ENCODE assay signal across 8 cellular contexts in the genomic region with DNA sequence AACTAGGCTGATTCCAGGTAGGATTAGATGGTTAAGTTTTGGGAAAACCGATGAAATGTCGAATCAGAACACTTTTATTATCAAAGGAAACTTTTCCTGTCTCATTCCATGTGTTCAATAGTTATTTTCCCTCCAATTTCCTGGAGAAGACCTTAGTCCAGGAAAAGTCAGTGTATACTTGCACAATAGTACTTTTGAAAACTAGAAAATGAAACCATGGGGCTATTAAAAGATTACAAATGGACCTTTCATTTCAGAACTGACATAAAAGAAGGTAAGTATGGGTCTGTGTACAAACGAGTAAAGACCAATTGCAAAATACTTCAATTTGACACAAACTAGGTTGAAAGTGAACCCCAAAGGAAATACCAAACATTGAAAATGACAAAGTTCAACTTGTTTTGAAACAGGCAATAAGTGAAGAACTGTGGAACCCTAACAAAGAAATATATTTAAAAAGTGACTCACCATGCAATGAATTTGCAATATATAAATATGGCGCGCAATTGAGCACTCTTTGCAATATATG. TPM values are rescaled to one million over a fixed set of nuclear protein-coding genes. Genes with fewer than 3 reads are reported as not detected.
DNase-seq lines count a peak whose midpoint lies in the region; ATAC-seq and TF ChIP-seq lines count a peak whose summit lies in the region.
"Had no signal": no experiment of that assay in that cellular context is flagged by ENCODE, and none has a peak within 500 bp of the region (broad histone marks: within the 10 kb centered on the region; RNA-seq: fewer than 3 reads in every experiment).

No MANE protein-coding gene starts in this region.

- H3K36me3 ChIP-seq in mammary epithelial cell (ENCODE audit: insufficient read depth, low read length) (peaks cover 2% of the 10 kb centered on the region), lower lobe of right lung (peaks cover 2% of the 10 kb centered on the region), thyroid gland (peaks cover 0 to 2% of the 10 kb centered on the region in 2 donors), testis (ENCODE audit: low read depth, missing control alignments) (no peaks in the 10 kb centered on the region)

- no peaks in the 10 kb centered on the region; the same call in none of the 2 replicates for H3K27me3 Mint-ChIP-seq in HFFc6 (ENCODE audit: insufficient read depth)

- peak overlapping the region; percentile 89 for H3K27ac Mint-ChIP-seq in HFFc6

- no peaks in the 10 kb centered on the region for H4K20me1 ChIP-seq in mammary epithelial cell (ENCODE audit: insufficient read depth, low read length)

- DNase-seq in HFFc6 = peak; percentile 15
- DNase-seq in mammary epithelial cell = no peak
- DNase-seq in lower lobe of right lung = no peak
- no peak for DNase-seq in thyroid gland
- no peak for DNase-seq in DMS79 treated with DMSO at 0.1 percent for 48 hours (lab: John Stamatoyannopoulos, UW)
- no peak for DNase-seq in stimulated activated CD4-positive, alpha-beta T cell treated with anti-CD3 and anti-CD28 coated beads, Interleukin-1b, Interleukin-23, amount 100 ng/mL, for 48 hours
- no peak for DNase-seq in testis
- DNase-seq: activated gamma-delta T cell had no signal

- TF ChIP-seq CTCF in HFFc6 (IDR thresholded peaks at IDR 0.05) (no peak), mammary epithelial cell (conservative IDR thresholded peaks at IDR 0.05 in 1 of 2, IDR thresholded peaks at IDR 0.05 in 1 of 2; ENCODE audit: extremely low read depth in 1 of 2, insufficient read depth in 1 of 2, low read depth in 1 of 2, low read length in 2 of 2) (no peak), lower lobe of right lung (IDR thresholded peaks at IDR 0.05) (no peak), thyroid gland (IDR thresholded peaks at IDR 0.05) (no peak), testis (IDR thresholded peaks at IDR 0.05) (no peak)

- H3K27ac ChIP-seq in mammary epithelial cell (ENCODE audit: insufficient read depth, low read depth, low read length) = peak overlapping the region; percentile 89
- H3K27ac ChIP-seq in lower lobe of right lung = peak overlapping the region; percentile 90
- peak overlapping the region in 2 of 3 donors; percentile 25 to 46 for H3K27ac ChIP-seq in thyroid gland
- peak overlapping the region in 1 of 2 donors; percentile 64 for H3K27ac ChIP-seq in testis

- H3K9ac ChIP-seq in mammary epithelial cell (ENCODE audit: insufficient read depth, low read length) = peak overlapping the region; percentile 99

- in situ Hi-C loops in mammary epithelial cell (cut with MboI; ENCODE audit: low sequenced_read_pairs in 2 of 2) = no loop called here

- no peak for ATAC-seq in lower lobe of right lung

- H3K36me3 Mint-ChIP-seq in HFFc6 (ENCODE audit: low read depth) = no peaks in the 10 kb centered on the region; the same call in 1 of the 2 replicates

- WGBS in mammary epithelial cell (ENCODE audit: low coverage, missing lambda C conversion rate) = 83% methylated on average over 5 of the region's 5 CpGs
- 69 to 82% methylated on average over 5 of the region's 5 CpGs for WGBS in thyroid gland, 2 donors
- WGBS in testis, 2 donors = 67 to 84% methylated on average over 5 of the region's 5 CpGs

- peaks cover 64% of the 10 kb centered on the region for H3K79me2 ChIP-seq in mammary epithelial cell (ENCODE audit: insufficient read depth, low read length)

- no peaks in the 10 kb centered on the region for H3K9me3 Mint-ChIP-seq in HFFc6

- H3K4me3 ChIP-seq in mammary epithelial cell (replicated peaks in 1 of 3; ENCODE audit: insufficient read depth in 1 of 3, low read depth in 2 of 3, low read length in 3 of 3) = peak overlapping the region; percentile 88 to 95 (median 89)
- H3K4me3 ChIP-seq in lower lobe of right lung = peak overlapping the region; percentile 79
- H3K4me3 ChIP-seq in thyroid gland (replicated peaks in 1 of 3) = peak overlapping the region in 1 of 3 donors; percentile 49
- no peak overlapping the region for H3K4me3 ChIP-seq in testis

- TF ChIP-seq POLR2A in thyroid gland (IDR thresholded peaks at IDR 0.05) (no peak), testis (IDR thresholded peaks at IDR 0.05) (no peak)

- peaks cover 45% of the 10 kb centered on the region for H3K4me1 ChIP-seq in mammary epithelial cell (ENCODE audit: insufficient read depth, low read length)
- peaks cover 57% of the 10 kb centered on the region for H3K4me1 ChIP-seq in lower lobe of right lung
- H3K4me1 ChIP-seq in thyroid gland = peaks cover 41 to 47% of the 10 kb centered on the region in 2 donors
- H3K4me1 ChIP-seq in testis = peaks cover 49% of the 10 kb centered on the region

- H3K9me3 ChIP-seq in mammary epithelial cell (replicated peaks; ENCODE audit: insufficient read depth, low read length) (no peaks in the 10 kb centered on the region), lower lobe of right lung (no peaks in the 10 kb centered on the region), thyroid gland (no peaks in the 10 kb centered on the region), testis (no peaks in the 10 kb centered on the region)

- H3K27me3 ChIP-seq in mammary epithelial cell (ENCODE audit: insufficient read depth, low read length) (no peaks in the 10 kb centered on the region), lower lobe of right lung (ENCODE audit: low read depth) (no peaks in the 10 kb centered on the region), thyroid gland (no peaks in the 10 kb centered on the region), testis (no peaks in the 10 kb centered on the region)

- dilution Hi-C loops in mammary epithelial cell (cut with HindIII; ENCODE audit: low sequenced_read_pairs) = loop anchor here (5.0 kb wide), 4 partner anchors 42 to 177 kb away; a partner anchor contains a TSS

- H3K4me2 ChIP-seq in mammary epithelial cell (ENCODE audit: insufficient read depth, low read depth, low read length) = peak overlapping the region; percentile 91

- intact Hi-C loops in mammary epithelial cell (cut with micrococcal nuclease) (loop anchor here (1.0 to 5.0 kb wide), 3 partner anchors 9 to 218 kb away; no protein-coding TSS in a partner anchor), lower lobe of right lung (cut with DNase I) (no loop called here), thyroid gland (cut with DNase I) (no loop called here), testis (cut with DNase I; ENCODE audit: low total_unique reads) (loop anchor here (10.0 kb wide), 1 partner anchor 50 kb away; a partner anchor contains a TSS)

- no peak overlapping the region for H2AFZ ChIP-seq in mammary epithelial cell (ENCODE audit: low read depth, low read length)

- peak overlapping the region; percentile 95 for H3K4me3 Mint-ChIP-seq in HFFc6

- peaks cover 61% of the 10 kb centered on the region for H3K4me1 Mint-ChIP-seq in HFFc6 (ENCODE audit: low read depth)

- CTCF ChIA-PET in mammary epithelial cell (lab: Charles Lee; ENCODE audit: low non-redundant PET) = no interaction called here

- no TSS peak for BruUV-seq in mammary epithelial cell (replicated peaks; lab: Mats Ljungman, UMichigan)

RNA-seq across cellular contexts. Expression of a gene that starts 2.1 kb away (rescaled TPM):
- total RNA-seq in HFFc6 (2021; fragmentation: NEBNext Ultra II Directional; extraction: Animal tissue kit (Norgen Biotek cat#: 25700)) = 10 to 100 TPM; 28.2 to 44.8 (median 39.5) TPM
- total RNA-seq in mammary epithelial cell (10 to 100 TPM; 31.4 to 33.8 TPM), lower lobe of right lung (22.6 TPM), thyroid gland (10 to 100 TPM in 2 of 4 donors, 1 to 10 TPM in 2; 6.7 to 17.8 (median 11.2) TPM), testis (10 to 100 TPM; 23.0 to 28.3 TPM)
- polyA plus RNA-seq in mammary epithelial cell (22.9 TPM), testis (ENCODE audit: insufficient read depth, low read depth, low replicate concordance) (26.4 TPM)
- polyA minus RNA-seq in mammary epithelial cell = 14.2 TPM

RNA-seq across cellular contexts. Expression of a gene that starts 28.6 kb away (rescaled TPM):
- total RNA-seq in HFFc6 (2021; fragmentation: NEBNext Ultra II Directional; extraction: Animal tissue kit (Norgen Biotek cat#: 25700)) = 10 to 100 TPM; 76.7 to 94.7 (median 80.9) TPM
- total RNA-seq in mammary epithelial cell (10 to 100 TPM; 39.8 to 72.5 TPM), lower lobe of right lung (36.5 TPM), thyroid gland (10 to 100 TPM in 2 of 4 donors, 1 to 10 TPM in 2; 6.0 to 46.6 (median 10.5) TPM), testis (10 to 100 TPM in 1 of 2 donors, 1 to 10 TPM in 1; 8.7 to 13.6 TPM)
- polyA plus RNA-seq in mammary epithelial cell (84.8 TPM), testis (ENCODE audit: insufficient read depth, low read depth, low replicate concordance) (21.9 TPM)
- polyA minus RNA-seq in mammary epithelial cell = 74.7 TPM

RNA-seq across cellular contexts. Expression of a gene that starts 44.5 kb away (rescaled TPM):
- total RNA-seq in HFFc6 (2021; fragmentation: NEBNext Ultra II Directional; extraction: Animal tissue kit (Norgen Biotek cat#: 25700)) = 10 to 100 TPM; 26.7 to 35.3 (median 31.6) TPM
- total RNA-seq in mammary epithelial cell (10 to 100 TPM; 57.4 to 74.5 TPM), lower lobe of right lung (29.7 TPM), thyroid gland (10 to 100 TPM; 19.9 to 31.3 (median 24.1) TPM), testis (10 to 100 TPM; 27.4 to 31.0 TPM)
- polyA plus RNA-seq in mammary epithelial cell (55.8 TPM), testis (ENCODE audit: insufficient read depth, low read depth, low replicate concordance) (24.2 TPM)
- 66.0 TPM for polyA minus RNA-seq in mammary epithelial cell

RNA-seq across cellular contexts. Expression of a gene that starts 51.6 kb away (rescaled TPM):
- 10 to 100 TPM in 3 of 6 experiments, 1 to 10 TPM in 3; 9.4 to 11.3 (median 10.1) TPM for total RNA-seq in HFFc6 (2021; fragmentation: NEBNext Ultra II Directional; extraction: Animal tissue kit (Norgen Biotek cat#: 25700))
- 10 to 100 TPM; 11.3 to 11.7 TPM for total RNA-seq in mammary epithelial cell
- polyA plus RNA-seq in mammary epithelial cell = 13.3 TPM
- polyA minus RNA-seq in mammary epithelial cell = not detected
- total RNA-seq in lower lobe of right lung = 5.4 TPM
- total RNA-seq in thyroid gland = 10 to 100 TPM in 2 of 4 donors, 1 to 10 TPM in 2; 4.6 to 18.9 (median 9.7) TPM
- total RNA-seq in testis = 1 to 10 TPM; 7.1 to 7.5 TPM
- 23.3 TPM for polyA plus RNA-seq in testis (ENCODE audit: insufficient read depth, low read depth, low replicate concordance)

RNA-seq across cellular contexts. Expression of a gene that starts 52.0 kb away (rescaled TPM):
- 10 to 100 TPM; 16.6 to 23.0 (median 18.3) TPM for total RNA-seq in HFFc6 (2021; fragmentation: NEBNext Ultra II Directional; extraction: Animal tissue kit (Norgen Biotek cat#: 25700))
- total RNA-seq in mammary epithelial cell = 10 to 100 TPM; 26.8 to 33.5 TPM
- 14.3 TPM for polyA plus RNA-seq in mammary epithelial cell
- 9.4 TPM for polyA minus RNA-seq in mammary epithelial cell
- total RNA-seq in lower lobe of right lung = 28.3 TPM
- 10 to 100 TPM; 18.4 to 43.5 (median 24.8) TPM for total RNA-seq in thyroid gland
- 10 to 100 TPM; 64.8 to 66.4 TPM for total RNA-seq in testis
- 38.4 TPM for polyA plus RNA-seq in testis (ENCODE audit: insufficient read depth, low read depth, low replicate concordance)

Comparison
In these comparisons a context has a peak if more than half of its experiments do, and no peak if none do; other contexts are left out.
1. H3K4me3 ChIP-seq: peak in mammary epithelial cell (3 of 3) and lower lobe of right lung (single experiment); none in testis (0 of 2).
2. intact Hi-C loops: an anchor here in mammary epithelial cell (1.0 to 5.0 kb wide) and testis (10.0 kb wide); none called in lower lobe of right lung and thyroid gland.